22 cellular contexts compared by ENCODE assay signal in the genomic region with DNA sequence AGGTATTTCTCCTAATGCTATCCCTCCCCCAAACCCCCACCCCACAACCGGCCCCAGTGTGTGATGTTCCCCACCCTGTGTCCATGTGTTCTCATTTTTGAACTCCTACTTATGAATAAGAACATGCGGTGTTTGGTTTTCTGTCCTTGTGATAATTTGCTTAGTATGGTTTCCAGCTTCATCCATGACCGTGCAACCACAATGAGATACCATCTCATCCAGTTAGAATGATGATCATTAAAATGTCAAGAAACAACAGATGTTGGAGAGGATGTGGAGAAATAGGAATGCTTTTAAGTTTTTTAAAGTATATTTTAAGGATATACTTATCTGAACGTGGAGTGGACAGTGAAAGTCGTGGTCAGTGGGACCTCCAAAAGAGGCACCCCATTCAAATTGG.
"Had no signal": no experiment of that assay in that cellular context is flagged by ENCODE, and none has a peak within 500 bp of the region (broad histone marks: within the 10 kb centered on the region; RNA-seq: fewer than 3 reads in every experiment).

No MANE protein-coding gene starts in this region.

- DNase-seq: cortex of kidney; dorsolateral prefrontal cortex; effector CD8-positive, alpha-beta T cell; gastrocnemius medialis; heart right ventricle; hypothalamus; islet precursor cell; mammary epithelial cell; naive thymus-derived CD4-positive, alpha-beta T cell; nephron progenitor cell; psoas muscle; retina; right lobe of liver; spleen; stimulated activated CD4-positive, alpha-beta T cell treated with anti-CD3 and anti-CD28 coated beads, Interleukin-15, amount 100 ng/mL, for 24 hours; stimulated activated CD4-positive, alpha-beta T cell treated with anti-CD3 and anti-CD28 coated beads, Interleukin-1b, Interleukin-23, amount 100 ng/mL, for 48 hours; stimulated activated CD4-positive, alpha-beta T cell treated with anti-CD3 and anti-CD28 coated beads, Interleukin-4, amount 100 ng/mL, for 24 hours; tibial artery; uterus had no signal

- H3K4me1 ChIP-seq: gastrocnemius medialis, heart right ventricle, psoas muscle, right lobe of liver, spleen, tibial artery, upper lobe of left lung, uterus had no signal

- ATAC-seq: gastrocnemius medialis; heart right ventricle; left lobe of liver; naive thymus-derived CD4-positive, alpha-beta T cell; psoas muscle; right lobe of liver; stimulated activated memory B cell treated with anti-CD40 and anti-IgM and Interleukin-4, amounts not matched to agents 10 μg/mL and 1 μg/mL and 100 μg/mL, for 72 hours had no signal

- H3K9me3 ChIP-seq: gastrocnemius medialis, heart right ventricle, psoas muscle, right lobe of liver, spleen, tibial artery, upper lobe of left lung, uterus had no signal

- H3K4me3 ChIP-seq: dorsolateral prefrontal cortex, gastrocnemius medialis, heart right ventricle, psoas muscle, right lobe of liver, spleen, tibial artery, upper lobe of left lung, uterus had no signal

- H3K36me3 ChIP-seq: gastrocnemius medialis, heart right ventricle, right lobe of liver, spleen, tibial artery, upper lobe of left lung, uterus had no signal

- H3K27me3 ChIP-seq: dorsolateral prefrontal cortex, gastrocnemius medialis, heart right ventricle, right lobe of liver, spleen, tibial artery, upper lobe of left lung, uterus had no signal

- H3K27ac ChIP-seq: dorsolateral prefrontal cortex, gastrocnemius medialis, heart right ventricle, psoas muscle, right lobe of liver, spleen, tibial artery, upper lobe of left lung, uterus had no signal
